ENCODE assay signal across 1 cellular context in genomic region chr2:183038341-183039300, GRCh38.
TF ChIP-seq lines count a peak whose summit lies in the region.

A gene with protein sequence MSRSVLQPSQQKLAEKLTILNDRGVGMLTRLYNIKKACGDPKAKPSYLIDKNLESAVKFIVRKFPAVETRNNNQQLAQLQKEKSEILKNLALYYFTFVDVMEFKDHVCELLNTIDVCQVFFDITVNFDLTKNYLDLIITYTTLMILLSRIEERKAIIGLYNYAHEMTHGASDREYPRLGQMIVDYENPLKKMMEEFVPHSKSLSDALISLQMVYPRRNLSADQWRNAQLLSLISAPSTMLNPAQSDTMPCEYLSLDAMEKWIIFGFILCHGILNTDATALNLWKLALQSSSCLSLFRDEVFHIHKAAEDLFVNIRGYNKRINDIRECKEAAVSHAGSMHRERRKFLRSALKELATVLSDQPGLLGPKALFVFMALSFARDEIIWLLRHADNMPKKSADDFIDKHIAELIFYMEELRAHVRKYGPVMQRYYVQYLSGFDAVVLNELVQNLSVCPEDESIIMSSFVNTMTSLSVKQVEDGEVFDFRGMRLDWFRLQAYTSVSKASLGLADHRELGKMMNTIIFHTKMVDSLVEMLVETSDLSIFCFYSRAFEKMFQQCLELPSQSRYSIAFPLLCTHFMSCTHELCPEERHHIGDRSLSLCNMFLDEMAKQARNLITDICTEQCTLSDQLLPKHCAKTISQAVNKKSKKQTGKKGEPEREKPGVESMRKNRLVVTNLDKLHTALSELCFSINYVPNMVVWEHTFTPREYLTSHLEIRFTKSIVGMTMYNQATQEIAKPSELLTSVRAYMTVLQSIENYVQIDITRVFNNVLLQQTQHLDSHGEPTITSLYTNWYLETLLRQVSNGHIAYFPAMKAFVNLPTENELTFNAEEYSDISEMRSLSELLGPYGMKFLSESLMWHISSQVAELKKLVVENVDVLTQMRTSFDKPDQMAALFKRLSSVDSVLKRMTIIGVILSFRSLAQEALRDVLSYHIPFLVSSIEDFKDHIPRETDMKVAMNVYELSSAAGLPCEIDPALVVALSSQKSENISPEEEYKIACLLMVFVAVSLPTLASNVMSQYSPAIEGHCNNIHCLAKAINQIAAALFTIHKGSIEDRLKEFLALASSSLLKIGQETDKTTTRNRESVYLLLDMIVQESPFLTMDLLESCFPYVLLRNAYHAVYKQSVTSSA (minus strand): TSS chr2:183038457. CDS start chr2:183038099, 358 bp downstream.

TF ChIP-seq in HepG2, 621 proteins besides CTCF, POLR2A, EP300 and RAD21 (continued from another document and continues in another):
- TF ChIP-seq, protein P1, sequence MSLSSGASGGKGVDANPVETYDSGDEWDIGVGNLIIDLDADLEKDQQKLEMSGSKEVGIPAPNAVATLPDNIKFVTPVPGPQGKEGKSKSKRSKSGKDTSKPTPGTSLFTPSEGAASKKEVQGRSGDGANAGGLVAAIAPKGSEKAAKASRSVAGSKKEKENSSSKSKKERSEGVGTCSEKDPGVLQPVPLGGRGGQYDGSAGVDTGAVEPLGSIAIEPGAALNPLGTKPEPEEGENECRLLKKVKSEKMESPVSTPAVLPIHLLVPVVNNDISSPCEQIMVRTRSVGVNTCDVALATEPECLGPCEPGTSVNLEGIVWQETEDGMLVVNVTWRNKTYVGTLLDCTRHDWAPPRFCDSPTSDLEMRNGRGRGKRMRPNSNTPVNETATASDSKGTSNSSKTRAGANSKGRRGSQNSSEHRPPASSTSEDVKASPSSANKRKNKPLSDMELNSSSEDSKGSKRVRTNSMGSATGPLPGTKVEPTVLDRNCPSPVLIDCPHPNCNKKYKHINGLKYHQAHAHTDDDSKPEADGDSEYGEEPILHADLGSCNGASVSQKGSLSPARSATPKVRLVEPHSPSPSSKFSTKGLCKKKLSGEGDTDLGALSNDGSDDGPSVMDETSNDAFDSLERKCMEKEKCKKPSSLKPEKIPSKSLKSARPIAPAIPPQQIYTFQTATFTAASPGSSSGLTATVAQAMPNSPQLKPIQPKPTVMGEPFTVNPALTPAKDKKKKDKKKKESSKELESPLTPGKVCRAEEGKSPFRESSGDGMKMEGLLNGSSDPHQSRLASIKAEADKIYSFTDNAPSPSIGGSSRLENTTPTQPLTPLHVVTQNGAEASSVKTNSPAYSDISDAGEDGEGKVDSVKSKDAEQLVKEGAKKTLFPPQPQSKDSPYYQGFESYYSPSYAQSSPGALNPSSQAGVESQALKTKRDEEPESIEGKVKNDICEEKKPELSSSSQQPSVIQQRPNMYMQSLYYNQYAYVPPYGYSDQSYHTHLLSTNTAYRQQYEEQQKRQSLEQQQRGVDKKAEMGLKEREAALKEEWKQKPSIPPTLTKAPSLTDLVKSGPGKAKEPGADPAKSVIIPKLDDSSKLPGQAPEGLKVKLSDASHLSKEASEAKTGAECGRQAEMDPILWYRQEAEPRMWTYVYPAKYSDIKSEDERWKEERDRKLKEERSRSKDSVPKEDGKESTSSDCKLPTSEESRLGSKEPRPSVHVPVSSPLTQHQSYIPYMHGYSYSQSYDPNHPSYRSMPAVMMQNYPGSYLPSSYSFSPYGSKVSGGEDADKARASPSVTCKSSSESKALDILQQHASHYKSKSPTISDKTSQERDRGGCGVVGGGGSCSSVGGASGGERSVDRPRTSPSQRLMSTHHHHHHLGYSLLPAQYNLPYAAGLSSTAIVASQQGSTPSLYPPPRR (CRISPR knock-in tag; IDR thresholded peaks at IDR 0.05; ENCODE audit: borderline replicate concordance) = 0 out of 2 replicates have a peak, but pooled peaks have one; percentile 47
- TF ChIP-seq NR2C2 (CRISPR knock-in tag; IDR thresholded peaks at IDR 0.05; ENCODE audit: borderline replicate concordance) = peak; percentile 26; the same call in 1 of the 2 replicates
- TF ChIP-seq DNMT1 (CRISPR knock-in tag; IDR thresholded peaks at IDR 0.05) = no peak
- TF ChIP-seq, protein P2, sequence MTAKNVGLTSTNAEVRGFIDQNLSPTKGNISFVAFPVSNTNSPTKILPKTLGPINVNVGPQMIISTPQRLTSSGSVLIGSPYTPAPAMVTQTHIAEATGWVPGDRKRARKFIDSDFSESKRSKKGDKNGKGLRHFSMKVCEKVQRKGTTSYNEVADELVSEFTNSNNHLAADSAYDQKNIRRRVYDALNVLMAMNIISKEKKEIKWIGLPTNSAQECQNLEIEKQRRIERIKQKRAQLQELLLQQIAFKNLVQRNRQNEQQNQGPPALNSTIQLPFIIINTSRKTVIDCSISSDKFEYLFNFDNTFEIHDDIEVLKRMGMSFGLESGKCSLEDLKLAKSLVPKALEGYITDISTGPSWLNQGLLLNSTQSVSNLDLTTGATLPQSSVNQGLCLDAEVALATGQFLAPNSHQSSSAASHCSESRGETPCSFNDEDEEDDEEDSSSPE (CRISPR knock-in tag; IDR thresholded peaks at IDR 0.05) = 0 out of 2 replicates have a peak, but pooled peaks have one; percentile 16
- TF ChIP-seq ZZZ3 (CRISPR knock-in tag; IDR thresholded peaks at IDR 0.05; ENCODE audit: borderline replicate concordance) = no peak
- TF ChIP-seq KDM1A (CRISPR knock-in tag; IDR thresholded peaks at IDR 0.05) = peak; percentile 46; the same call in 1 of the 2 replicates
- TF ChIP-seq MAF1 (CRISPR knock-in tag; IDR thresholded peaks at IDR 0.05; ENCODE audit: borderline replicate concordance) = no peak
- TF ChIP-seq, protein P3, sequence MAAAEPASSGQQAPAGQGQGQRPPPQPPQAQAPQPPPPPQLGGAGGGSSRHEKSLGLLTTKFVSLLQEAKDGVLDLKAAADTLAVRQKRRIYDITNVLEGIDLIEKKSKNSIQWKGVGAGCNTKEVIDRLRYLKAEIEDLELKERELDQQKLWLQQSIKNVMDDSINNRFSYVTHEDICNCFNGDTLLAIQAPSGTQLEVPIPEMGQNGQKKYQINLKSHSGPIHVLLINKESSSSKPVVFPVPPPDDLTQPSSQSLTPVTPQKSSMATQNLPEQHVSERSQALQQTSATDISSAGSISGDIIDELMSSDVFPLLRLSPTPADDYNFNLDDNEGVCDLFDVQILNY (CRISPR knock-in tag; conservative IDR thresholded peaks at IDR 0.05) = 0 out of 2 replicates have a peak, but pooled peaks have one; percentile 46
- no peak for TF ChIP-seq RFX1 (IDR thresholded peaks at IDR 0.05)
- TF ChIP-seq HMGXB3 (CRISPR knock-in tag; IDR thresholded peaks at IDR 0.05; ENCODE audit: borderline replicate concordance) = no peak; the same call in 1 of the 2 replicates
- TF ChIP-seq ZNF121 (CRISPR knock-in tag; IDR thresholded peaks at IDR 0.05) = peak; percentile 18; the same call in 1 of the 2 replicates
- peak; percentile 77 for TF ChIP-seq ZFX (CRISPR knock-in tag; IDR thresholded peaks at IDR 0.05; ENCODE audit: low read depth)
- 0 out of 2 replicates have a peak, but pooled peaks have one; percentile 77 for TF ChIP-seq TBP (CRISPR knock-in tag; IDR thresholded peaks at IDR 0.05)
- TF ChIP-seq SMYD3 (CRISPR knock-in tag; IDR thresholded peaks at IDR 0.05) = peak; percentile 32; the same call in 1 of the 2 replicates
- no peak for TF ChIP-seq ZNF207 (IDR thresholded peaks at IDR 0.05; ENCODE audit: borderline replicate concordance)
- TF ChIP-seq DNMT3B (CRISPR knock-in tag; conservative IDR thresholded peaks at IDR 0.05) = no peak
- TF ChIP-seq, protein P4, sequence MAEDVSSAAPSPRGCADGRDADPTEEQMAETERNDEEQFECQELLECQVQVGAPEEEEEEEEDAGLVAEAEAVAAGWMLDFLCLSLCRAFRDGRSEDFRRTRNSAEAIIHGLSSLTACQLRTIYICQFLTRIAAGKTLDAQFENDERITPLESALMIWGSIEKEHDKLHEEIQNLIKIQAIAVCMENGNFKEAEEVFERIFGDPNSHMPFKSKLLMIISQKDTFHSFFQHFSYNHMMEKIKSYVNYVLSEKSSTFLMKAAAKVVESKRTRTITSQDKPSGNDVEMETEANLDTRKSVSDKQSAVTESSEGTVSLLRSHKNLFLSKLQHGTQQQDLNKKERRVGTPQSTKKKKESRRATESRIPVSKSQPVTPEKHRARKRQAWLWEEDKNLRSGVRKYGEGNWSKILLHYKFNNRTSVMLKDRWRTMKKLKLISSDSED (CRISPR knock-in tag; IDR thresholded peaks at IDR 0.05) = no peak; the same call in 1 of the 2 replicates
- no peak for TF ChIP-seq KLF16 (CRISPR knock-in tag; IDR thresholded peaks at IDR 0.05)
- TF ChIP-seq, protein P5, sequence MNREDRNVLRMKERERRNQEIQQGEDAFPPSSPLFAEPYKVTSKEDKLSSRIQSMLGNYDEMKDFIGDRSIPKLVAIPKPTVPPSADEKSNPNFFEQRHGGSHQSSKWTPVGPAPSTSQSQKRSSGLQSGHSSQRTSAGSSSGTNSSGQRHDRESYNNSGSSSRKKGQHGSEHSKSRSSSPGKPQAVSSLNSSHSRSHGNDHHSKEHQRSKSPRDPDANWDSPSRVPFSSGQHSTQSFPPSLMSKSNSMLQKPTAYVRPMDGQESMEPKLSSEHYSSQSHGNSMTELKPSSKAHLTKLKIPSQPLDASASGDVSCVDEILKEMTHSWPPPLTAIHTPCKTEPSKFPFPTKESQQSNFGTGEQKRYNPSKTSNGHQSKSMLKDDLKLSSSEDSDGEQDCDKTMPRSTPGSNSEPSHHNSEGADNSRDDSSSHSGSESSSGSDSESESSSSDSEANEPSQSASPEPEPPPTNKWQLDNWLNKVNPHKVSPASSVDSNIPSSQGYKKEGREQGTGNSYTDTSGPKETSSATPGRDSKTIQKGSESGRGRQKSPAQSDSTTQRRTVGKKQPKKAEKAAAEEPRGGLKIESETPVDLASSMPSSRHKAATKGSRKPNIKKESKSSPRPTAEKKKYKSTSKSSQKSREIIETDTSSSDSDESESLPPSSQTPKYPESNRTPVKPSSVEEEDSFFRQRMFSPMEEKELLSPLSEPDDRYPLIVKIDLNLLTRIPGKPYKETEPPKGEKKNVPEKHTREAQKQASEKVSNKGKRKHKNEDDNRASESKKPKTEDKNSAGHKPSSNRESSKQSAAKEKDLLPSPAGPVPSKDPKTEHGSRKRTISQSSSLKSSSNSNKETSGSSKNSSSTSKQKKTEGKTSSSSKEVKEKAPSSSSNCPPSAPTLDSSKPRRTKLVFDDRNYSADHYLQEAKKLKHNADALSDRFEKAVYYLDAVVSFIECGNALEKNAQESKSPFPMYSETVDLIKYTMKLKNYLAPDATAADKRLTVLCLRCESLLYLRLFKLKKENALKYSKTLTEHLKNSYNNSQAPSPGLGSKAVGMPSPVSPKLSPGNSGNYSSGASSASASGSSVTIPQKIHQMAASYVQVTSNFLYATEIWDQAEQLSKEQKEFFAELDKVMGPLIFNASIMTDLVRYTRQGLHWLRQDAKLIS (CRISPR knock-in tag; IDR thresholded peaks at IDR 0.05) = no peak
- no peak for TF ChIP-seq ATM (IDR thresholded peaks at IDR 0.05; ENCODE audit: borderline replicate concordance)
- no peak for TF ChIP-seq ATF1 (CRISPR knock-in tag; IDR thresholded peaks at IDR 0.05)
- TF ChIP-seq ZNF788 (CRISPR knock-in tag; IDR thresholded peaks at IDR 0.05; ENCODE audit: borderline replicate concordance) = no peak
- peak; percentile 79 for TF ChIP-seq SP4 (CRISPR knock-in tag; IDR thresholded peaks at IDR 0.05)
- TF ChIP-seq, protein P6, sequence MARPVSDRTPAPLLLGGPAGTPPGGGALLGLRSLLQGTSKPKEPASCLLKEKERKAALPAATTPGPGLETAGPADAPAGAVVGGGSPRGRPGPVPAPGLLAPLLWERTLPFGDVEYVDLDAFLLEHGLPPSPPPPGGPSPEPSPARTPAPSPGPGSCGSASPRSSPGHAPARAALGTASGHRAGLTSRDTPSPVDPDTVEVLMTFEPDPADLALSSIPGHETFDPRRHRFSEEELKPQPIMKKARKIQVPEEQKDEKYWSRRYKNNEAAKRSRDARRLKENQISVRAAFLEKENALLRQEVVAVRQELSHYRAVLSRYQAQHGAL (CRISPR knock-in tag; IDR thresholded peaks at IDR 0.05; ENCODE audit: not compliant biosample characterization) = peak; percentile 68
- TF ChIP-seq, protein P7, sequence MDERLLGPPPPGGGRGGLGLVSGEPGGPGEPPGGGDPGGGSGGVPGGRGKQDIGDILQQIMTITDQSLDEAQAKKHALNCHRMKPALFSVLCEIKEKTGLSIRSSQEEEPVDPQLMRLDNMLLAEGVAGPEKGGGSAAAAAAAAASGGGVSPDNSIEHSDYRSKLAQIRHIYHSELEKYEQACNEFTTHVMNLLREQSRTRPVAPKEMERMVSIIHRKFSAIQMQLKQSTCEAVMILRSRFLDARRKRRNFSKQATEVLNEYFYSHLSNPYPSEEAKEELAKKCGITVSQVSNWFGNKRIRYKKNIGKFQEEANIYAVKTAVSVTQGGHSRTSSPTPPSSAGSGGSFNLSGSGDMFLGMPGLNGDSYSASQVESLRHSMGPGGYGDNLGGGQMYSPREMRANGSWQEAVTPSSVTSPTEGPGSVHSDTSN (CRISPR knock-in tag; IDR thresholded peaks at IDR 0.05) = no peak
- peak; percentile 52; the same call in 1 of the 2 replicates for TF ChIP-seq KAT7 (CRISPR knock-in tag; IDR thresholded peaks at IDR 0.05; ENCODE audit: borderline replicate concordance)
- TF ChIP-seq, protein P8, sequence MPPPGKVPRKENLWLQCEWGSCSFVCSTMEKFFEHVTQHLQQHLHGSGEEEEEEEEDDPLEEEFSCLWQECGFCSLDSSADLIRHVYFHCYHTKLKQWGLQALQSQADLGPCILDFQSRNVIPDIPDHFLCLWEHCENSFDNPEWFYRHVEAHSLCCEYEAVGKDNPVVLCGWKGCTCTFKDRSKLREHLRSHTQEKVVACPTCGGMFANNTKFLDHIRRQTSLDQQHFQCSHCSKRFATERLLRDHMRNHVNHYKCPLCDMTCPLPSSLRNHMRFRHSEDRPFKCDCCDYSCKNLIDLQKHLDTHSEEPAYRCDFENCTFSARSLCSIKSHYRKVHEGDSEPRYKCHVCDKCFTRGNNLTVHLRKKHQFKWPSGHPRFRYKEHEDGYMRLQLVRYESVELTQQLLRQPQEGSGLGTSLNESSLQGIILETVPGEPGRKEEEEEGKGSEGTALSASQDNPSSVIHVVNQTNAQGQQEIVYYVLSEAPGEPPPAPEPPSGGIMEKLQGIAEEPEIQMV (CRISPR knock-in tag; IDR thresholded peaks at IDR 0.05; ENCODE audit: low read depth) = peak; percentile 38; the same call in 1 of the 2 replicates
- TF ChIP-seq PRMT3 (CRISPR knock-in tag; IDR thresholded peaks at IDR 0.05; ENCODE audit: borderline replicate concordance, low read depth) = no peak
- no peak for TF ChIP-seq KLF13 (CRISPR knock-in tag; IDR thresholded peaks at IDR 0.05)
